Comparison of ENCODE assay signal across 1 cellular context in the genomic region with DNA sequence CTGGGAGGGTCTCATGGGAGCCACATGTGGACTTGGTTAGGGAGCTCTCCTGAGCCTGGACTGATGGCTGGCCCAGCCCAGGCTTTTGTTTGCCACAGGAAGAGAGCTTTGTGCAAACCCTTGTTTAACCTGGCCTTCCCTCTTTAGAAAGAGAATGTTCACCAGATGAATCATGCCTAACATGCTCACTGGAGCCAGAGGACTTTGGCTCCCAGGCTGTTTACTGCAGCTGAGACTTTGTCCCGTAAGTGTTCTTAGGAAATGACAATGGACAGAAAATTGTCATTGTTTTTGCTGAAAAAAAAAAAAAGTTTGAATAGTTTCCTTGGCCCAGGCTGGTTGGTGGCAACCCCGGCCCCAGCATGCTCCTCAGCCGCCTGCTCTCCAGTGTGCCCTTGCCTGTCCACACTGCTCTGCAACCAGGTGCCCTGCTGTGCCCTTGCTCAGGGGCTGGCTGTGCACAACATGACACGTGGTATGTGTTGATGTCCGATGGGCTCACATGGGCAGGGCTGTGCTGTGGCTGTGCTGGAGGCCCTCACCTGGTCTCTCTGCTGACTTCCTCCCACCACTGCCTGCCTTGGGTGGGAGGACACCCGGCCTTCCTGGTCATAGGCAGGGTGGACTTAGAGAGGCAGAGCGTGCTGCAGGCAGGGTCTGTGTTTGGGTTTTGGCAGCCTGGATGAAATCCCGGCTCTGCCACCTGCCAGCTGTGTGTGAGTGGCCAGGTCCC.
TF ChIP-seq lines count a peak whose summit lies in the region.

No MANE protein-coding gene starts in this region.

TF ChIP-seq in HepG2, 621 proteins besides CTCF, POLR2A, EP300 and RAD21 (continued from another document and continues in another):
- TF ChIP-seq ZFP62 (CRISPR knock-in tag; IDR thresholded peaks at IDR 0.05): no peak
- TF ChIP-seq ZSCAN31 (CRISPR knock-in tag; IDR thresholded peaks at IDR 0.05; ENCODE audit: low read depth): no peak
- peak; percentile 63 for TF ChIP-seq TCF7 (IDR thresholded peaks at IDR 0.05; ENCODE audit: low read depth)
- TF ChIP-seq EED (CRISPR knock-in tag; IDR thresholded peaks at IDR 0.05): peak; percentile 81
- peak; percentile 57; the same call in 1 of the 2 replicates for TF ChIP-seq ZNF616 (CRISPR knock-in tag; IDR thresholded peaks at IDR 0.05; ENCODE audit: low read depth)
- no peak for TF ChIP-seq NCOA1 (CRISPR knock-in tag; IDR thresholded peaks at IDR 0.05)
- TF ChIP-seq, protein P1, sequence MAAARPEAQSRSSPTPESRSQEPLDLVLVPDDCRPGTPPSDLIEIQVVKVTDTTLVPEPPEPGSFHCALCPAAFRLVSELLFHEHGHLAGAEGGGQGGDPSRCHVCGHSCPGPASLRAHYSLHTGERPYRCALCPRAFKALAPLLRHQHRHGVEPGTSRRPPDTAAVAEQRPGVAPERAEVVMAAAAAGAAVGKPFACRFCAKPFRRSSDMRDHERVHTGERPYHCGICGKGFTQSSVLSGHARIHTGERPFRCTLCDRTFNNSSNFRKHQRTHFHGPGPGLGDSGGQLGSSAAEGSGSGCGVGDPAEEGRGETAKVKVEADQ (CRISPR knock-in tag; IDR thresholded peaks at IDR 0.05; ENCODE audit: borderline replicate concordance): peak; percentile 83; the same call in 1 of the 2 replicates
- 0 out of 2 replicates have a peak, but pooled peaks have one; percentile 19 for TF ChIP-seq RBFOX2 (IDR thresholded peaks at IDR 0.05; ENCODE audit: low read depth, low read length)
- TF ChIP-seq, protein P2, sequence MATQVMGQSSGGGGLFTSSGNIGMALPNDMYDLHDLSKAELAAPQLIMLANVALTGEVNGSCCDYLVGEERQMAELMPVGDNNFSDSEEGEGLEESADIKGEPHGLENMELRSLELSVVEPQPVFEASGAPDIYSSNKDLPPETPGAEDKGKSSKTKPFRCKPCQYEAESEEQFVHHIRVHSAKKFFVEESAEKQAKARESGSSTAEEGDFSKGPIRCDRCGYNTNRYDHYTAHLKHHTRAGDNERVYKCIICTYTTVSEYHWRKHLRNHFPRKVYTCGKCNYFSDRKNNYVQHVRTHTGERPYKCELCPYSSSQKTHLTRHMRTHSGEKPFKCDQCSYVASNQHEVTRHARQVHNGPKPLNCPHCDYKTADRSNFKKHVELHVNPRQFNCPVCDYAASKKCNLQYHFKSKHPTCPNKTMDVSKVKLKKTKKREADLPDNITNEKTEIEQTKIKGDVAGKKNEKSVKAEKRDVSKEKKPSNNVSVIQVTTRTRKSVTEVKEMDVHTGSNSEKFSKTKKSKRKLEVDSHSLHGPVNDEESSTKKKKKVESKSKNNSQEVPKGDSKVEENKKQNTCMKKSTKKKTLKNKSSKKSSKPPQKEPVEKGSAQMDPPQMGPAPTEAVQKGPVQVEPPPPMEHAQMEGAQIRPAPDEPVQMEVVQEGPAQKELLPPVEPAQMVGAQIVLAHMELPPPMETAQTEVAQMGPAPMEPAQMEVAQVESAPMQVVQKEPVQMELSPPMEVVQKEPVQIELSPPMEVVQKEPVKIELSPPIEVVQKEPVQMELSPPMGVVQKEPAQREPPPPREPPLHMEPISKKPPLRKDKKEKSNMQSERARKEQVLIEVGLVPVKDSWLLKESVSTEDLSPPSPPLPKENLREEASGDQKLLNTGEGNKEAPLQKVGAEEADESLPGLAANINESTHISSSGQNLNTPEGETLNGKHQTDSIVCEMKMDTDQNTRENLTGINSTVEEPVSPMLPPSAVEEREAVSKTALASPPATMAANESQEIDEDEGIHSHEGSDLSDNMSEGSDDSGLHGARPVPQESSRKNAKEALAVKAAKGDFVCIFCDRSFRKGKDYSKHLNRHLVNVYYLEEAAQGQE (IDR thresholded peaks at IDR 0.05; ENCODE audit: borderline replicate concordance in 1 of 2, low read depth in 1 of 2, low read length in 2 of 2): no peak
- no peak for TF ChIP-seq MXD4 (CRISPR knock-in tag; IDR thresholded peaks at IDR 0.05)
- TF ChIP-seq, protein P3, sequence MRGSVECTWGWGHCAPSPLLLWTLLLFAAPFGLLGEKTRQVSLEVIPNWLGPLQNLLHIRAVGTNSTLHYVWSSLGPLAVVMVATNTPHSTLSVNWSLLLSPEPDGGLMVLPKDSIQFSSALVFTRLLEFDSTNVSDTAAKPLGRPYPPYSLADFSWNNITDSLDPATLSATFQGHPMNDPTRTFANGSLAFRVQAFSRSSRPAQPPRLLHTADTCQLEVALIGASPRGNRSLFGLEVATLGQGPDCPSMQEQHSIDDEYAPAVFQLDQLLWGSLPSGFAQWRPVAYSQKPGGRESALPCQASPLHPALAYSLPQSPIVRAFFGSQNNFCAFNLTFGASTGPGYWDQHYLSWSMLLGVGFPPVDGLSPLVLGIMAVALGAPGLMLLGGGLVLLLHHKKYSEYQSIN (CRISPR knock-in tag; IDR thresholded peaks at IDR 0.05; ENCODE audit: borderline replicate concordance): no peak
- TF ChIP-seq ZMYM3 (CRISPR knock-in tag; IDR thresholded peaks at IDR 0.05): peak; percentile 45; the same call in 1 of the 2 replicates
- no peak for TF ChIP-seq ZNF33A (CRISPR knock-in tag; IDR thresholded peaks at IDR 0.05; ENCODE audit: borderline replicate concordance)
- TF ChIP-seq, protein P4, sequence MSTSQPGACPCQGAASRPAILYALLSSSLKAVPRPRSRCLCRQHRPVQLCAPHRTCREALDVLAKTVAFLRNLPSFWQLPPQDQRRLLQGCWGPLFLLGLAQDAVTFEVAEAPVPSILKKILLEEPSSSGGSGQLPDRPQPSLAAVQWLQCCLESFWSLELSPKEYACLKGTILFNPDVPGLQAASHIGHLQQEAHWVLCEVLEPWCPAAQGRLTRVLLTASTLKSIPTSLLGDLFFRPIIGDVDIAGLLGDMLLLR (CRISPR knock-in tag; IDR thresholded peaks at IDR 0.05): no peak
- TF ChIP-seq, protein P5, sequence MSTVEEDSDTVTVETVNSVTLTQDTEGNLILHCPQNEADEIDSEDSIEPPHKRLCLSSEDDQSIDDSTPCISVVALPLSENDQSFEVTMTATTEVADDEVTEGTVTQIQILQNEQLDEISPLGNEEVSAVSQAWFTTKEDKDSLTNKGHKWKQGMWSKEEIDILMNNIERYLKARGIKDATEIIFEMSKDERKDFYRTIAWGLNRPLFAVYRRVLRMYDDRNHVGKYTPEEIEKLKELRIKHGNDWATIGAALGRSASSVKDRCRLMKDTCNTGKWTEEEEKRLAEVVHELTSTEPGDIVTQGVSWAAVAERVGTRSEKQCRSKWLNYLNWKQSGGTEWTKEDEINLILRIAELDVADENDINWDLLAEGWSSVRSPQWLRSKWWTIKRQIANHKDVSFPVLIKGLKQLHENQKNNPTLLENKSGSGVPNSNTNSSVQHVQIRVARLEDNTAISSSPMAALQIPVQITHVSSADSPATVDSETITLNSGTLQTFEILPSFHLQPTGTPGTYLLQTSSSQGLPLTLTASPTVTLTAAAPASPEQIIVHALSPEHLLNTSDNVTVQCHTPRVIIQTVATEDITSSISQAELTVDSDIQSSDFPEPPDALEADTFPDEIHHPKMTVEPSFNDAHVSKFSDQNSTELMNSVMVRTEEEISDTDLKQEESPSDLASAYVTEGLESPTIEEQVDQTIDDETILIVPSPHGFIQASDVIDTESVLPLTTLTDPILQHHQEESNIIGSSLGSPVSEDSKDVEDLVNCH (CRISPR knock-in tag; IDR thresholded peaks at IDR 0.05): peak; percentile 72; the same call in 1 of the 2 replicates
- TF ChIP-seq, protein P6, sequence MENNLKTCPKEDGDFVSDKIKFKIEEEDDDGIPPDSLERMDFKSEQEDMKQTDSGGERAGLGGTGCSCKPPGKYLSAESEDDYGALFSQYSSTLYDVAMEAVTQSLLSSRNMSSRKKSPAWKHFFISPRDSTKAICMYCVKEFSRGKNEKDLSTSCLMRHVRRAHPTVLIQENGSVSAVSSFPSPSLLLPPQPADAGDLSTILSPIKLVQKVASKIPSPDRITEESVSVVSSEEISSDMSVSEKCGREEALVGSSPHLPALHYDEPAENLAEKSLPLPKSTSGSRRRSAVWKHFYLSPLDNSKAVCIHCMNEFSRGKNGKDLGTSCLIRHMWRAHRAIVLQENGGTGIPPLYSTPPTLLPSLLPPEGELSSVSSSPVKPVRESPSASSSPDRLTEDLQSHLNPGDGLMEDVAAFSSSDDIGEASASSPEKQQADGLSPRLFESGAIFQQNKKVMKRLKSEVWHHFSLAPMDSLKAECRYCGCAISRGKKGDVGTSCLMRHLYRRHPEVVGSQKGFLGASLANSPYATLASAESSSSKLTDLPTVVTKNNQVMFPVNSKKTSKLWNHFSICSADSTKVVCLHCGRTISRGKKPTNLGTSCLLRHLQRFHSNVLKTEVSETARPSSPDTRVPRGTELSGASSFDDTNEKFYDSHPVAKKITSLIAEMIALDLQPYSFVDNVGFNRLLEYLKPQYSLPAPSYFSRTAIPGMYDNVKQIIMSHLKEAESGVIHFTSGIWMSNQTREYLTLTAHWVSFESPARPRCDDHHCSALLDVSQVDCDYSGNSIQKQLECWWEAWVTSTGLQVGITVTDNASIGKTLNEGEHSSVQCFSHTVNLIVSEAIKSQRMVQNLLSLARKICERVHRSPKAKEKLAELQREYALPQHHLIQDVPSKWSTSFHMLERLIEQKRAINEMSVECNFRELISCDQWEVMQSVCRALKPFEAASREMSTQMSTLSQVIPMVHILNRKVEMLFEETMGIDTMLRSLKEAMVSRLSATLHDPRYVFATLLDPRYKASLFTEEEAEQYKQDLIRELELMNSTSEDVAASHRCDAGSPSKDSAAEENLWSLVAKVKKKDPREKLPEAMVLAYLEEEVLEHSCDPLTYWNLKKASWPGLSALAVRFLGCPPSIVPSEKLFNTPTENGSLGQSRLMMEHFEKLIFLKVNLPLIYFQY (CRISPR knock-in tag; IDR thresholded peaks at IDR 0.05; ENCODE audit: borderline replicate concordance): peak; percentile 65; the same call in 1 of the 2 replicates
- TF ChIP-seq NFE2L1 (CRISPR knock-in tag; IDR thresholded peaks at IDR 0.05; ENCODE audit: borderline replicate concordance): 0 out of 2 replicates have a peak, but pooled peaks have one; percentile 27
- 0 out of 2 replicates have a peak, but pooled peaks have one; percentile 78 for TF ChIP-seq SMAD9 (CRISPR knock-in tag; IDR thresholded peaks at IDR 0.05)
- TF ChIP-seq, protein P7, sequence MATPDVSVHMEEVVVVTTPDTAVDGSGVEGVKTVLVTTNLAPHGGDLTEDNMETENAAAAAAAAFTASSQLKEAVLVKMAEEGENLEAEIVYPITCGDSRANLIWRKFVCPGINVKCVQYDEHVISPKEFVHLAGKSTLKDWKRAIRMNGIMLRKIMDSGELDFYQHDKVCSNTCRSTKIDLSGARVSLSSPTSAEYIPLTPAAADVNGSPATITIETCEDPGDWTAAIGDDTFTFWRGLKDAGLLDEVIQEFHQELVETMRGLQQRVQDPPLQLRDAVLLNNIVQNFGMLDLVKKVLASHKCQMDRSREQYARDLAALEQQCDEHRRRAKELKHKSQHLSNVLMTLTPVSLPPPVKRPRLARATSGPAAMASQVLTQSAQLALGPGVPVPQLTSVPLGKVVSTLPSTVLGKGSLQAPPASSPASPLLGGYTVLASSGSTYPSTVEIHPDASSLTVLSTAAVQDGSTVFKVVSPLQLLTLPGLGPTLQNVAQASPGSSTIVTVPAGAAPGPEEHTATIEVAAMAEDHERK (CRISPR knock-in tag; IDR thresholded peaks at IDR 0.05; ENCODE audit: low read depth): no peak
- TF ChIP-seq TBX3 (IDR thresholded peaks at IDR 0.05; ENCODE audit: borderline replicate concordance): no peak
- TF ChIP-seq, protein P8, sequence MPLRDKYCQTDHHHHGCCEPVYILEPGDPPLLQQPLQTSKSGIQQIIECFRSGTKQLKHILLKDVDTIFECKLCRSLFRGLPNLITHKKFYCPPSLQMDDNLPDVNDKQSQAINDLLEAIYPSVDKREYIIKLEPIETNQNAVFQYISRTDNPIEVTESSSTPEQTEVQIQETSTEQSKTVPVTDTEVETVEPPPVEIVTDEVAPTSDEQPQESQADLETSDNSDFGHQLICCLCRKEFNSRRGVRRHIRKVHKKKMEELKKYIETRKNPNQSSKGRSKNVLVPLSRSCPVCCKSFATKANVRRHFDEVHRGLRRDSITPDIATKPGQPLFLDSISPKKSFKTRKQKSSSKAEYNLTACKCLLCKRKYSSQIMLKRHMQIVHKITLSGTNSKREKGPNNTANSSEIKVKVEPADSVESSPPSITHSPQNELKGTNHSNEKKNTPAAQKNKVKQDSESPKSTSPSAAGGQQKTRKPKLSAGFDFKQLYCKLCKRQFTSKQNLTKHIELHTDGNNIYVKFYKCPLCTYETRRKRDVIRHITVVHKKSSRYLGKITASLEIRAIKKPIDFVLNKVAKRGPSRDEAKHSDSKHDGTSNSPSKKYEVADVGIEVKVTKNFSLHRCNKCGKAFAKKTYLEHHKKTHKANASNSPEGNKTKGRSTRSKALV (CRISPR knock-in tag; IDR thresholded peaks at IDR 0.05): no peak
- peak; percentile 46; the same call in 1 of the 2 replicates for TF ChIP-seq ZNF563 (CRISPR knock-in tag; IDR thresholded peaks at IDR 0.05)
- TF ChIP-seq, protein P9, sequence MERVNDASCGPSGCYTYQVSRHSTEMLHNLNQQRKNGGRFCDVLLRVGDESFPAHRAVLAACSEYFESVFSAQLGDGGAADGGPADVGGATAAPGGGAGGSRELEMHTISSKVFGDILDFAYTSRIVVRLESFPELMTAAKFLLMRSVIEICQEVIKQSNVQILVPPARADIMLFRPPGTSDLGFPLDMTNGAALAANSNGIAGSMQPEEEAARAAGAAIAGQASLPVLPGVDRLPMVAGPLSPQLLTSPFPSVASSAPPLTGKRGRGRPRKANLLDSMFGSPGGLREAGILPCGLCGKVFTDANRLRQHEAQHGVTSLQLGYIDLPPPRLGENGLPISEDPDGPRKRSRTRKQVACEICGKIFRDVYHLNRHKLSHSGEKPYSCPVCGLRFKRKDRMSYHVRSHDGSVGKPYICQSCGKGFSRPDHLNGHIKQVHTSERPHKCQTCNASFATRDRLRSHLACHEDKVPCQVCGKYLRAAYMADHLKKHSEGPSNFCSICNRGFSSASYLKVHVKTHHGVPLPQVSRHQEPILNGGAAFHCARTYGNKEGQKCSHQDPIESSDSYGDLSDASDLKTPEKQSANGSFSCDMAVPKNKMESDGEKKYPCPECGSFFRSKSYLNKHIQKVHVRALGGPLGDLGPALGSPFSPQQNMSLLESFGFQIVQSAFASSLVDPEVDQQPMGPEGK (CRISPR knock-in tag; IDR thresholded peaks at IDR 0.05): no peak
- TF ChIP-seq ZC3H4 (CRISPR knock-in tag; IDR thresholded peaks at IDR 0.05; ENCODE audit: borderline replicate concordance): no peak
- TF ChIP-seq HOXA7 (CRISPR knock-in tag; IDR thresholded peaks at IDR 0.05): no peak
- 0 out of 2 replicates have a peak, but pooled peaks have one; percentile 65 for TF ChIP-seq SMARCE1 (IDR thresholded peaks at IDR 0.05; ENCODE audit: borderline replicate concordance)
- TF ChIP-seq, protein P10, sequence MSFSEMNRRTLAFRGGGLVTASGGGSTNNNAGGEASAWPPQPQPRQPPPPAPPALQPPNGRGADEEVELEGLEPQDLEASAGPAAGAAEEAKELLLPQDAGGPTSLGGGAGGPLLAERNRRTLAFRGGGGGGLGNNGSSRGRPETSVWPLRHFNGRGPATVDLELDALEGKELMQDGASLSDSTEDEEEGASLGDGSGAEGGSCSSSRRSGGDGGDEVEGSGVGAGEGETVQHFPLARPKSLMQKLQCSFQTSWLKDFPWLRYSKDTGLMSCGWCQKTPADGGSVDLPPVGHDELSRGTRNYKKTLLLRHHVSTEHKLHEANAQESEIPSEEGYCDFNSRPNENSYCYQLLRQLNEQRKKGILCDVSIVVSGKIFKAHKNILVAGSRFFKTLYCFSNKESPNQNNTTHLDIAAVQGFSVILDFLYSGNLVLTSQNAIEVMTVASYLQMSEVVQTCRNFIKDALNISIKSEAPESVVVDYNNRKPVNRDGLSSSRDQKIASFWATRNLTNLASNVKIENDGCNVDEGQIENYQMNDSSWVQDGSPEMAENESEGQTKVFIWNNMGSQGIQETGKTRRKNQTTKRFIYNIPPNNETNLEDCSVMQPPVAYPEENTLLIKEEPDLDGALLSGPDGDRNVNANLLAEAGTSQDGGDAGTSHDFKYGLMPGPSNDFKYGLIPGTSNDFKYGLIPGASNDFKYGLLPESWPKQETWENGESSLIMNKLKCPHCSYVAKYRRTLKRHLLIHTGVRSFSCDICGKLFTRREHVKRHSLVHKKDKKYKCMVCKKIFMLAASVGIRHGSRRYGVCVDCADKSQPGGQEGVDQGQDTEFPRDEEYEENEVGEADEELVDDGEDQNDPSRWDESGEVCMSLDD (CRISPR knock-in tag; IDR thresholded peaks at IDR 0.05; ENCODE audit: borderline replicate concordance): no peak
- peak; percentile 45 for TF ChIP-seq KDM1A (CRISPR knock-in tag; IDR thresholded peaks at IDR 0.05)
- TF ChIP-seq FOXA1 (IDR thresholded peaks at IDR 0.05): no peak
- TF ChIP-seq FOXA1 (CRISPR knock-in tag; IDR thresholded peaks at IDR 0.05): peak; percentile 86
